ENCODE assay signal across 8 cellular contexts in the genomic region with DNA sequence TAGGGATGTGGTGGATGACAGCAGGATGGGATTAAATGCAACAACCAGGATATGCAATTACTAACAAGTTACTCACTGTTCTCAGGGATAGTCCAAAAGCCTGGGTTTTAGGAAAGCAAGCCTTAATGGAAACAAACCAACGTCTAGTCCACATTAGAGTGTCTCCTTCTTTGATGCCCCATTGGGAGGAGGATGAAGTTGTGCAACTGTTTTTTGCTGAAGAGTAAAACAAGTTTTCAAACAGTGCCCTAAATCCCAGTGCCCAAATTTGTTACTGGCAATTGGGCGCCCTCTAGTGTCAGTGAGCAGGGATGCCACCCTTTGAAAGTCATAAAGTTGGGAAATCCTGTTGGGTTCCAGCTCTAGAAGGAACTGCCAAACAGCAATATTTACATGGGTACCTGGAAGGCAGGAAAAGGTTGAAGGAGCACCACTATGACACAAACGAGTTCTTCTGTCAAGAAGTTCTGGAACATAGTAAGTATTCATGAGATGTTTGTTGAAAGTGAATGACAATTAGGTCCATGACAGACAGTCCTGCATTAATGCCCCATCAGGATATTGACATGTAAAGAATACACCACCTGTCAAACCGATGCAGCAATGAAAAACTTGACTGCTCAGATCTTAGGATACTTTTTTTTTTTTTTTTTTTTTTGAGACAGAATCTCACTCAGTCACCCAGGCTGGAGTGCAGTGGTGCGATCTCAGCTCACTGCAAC. TPM values are rescaled to one million over a fixed set of nuclear protein-coding genes. Genes with fewer than 3 reads are reported as not detected.
DNase-seq lines count a peak whose midpoint lies in the region; ATAC-seq, FAIRE-seq and TF ChIP-seq lines count a peak whose summit lies in the region.

No MANE protein-coding gene starts in this region.

- no peak overlapping the region for H2BK120ac ChIP-seq in mesenchymal stem cell (ENCODE audit: low read depth, low read length)

- H3K9ac ChIP-seq in mesenchymal stem cell (ENCODE audit: low read length) = no peak overlapping the region

- H4K91ac ChIP-seq in mesenchymal stem cell (ENCODE audit: low read length) = no peak overlapping the region

- H2BK12ac ChIP-seq in mesenchymal stem cell (ENCODE audit: low read length in 2 of 2) = no peak overlapping the region

- peak; percentile 33 for FAIRE-seq in H54 (lab: Jason Lieb, UNC)

- H3K27ac ChIP-seq in mesenchymal stem cell (ENCODE audit: low read length, poor library complexity, severe bottlenecking) = no peak overlapping the region

- peaks cover 3% of the 10 kb centered on the region for H3K79me1 ChIP-seq in mesenchymal stem cell (replicated peaks; ENCODE audit: low read length, poor library complexity, severe bottlenecking)

- no peak for TF ChIP-seq POLR2A in H54 (IDR thresholded peaks at IDR 0.05; ENCODE audit: low read depth, low read length)

- H3K4me2 ChIP-seq in mesenchymal stem cell (ENCODE audit: low read length, poor library complexity, severe bottlenecking) = no peak overlapping the region

- H2BK5ac ChIP-seq in mesenchymal stem cell (ENCODE audit: low read depth, low read length, poor library complexity, severe bottlenecking) = no peak overlapping the region

- no peaks in the 10 kb centered on the region for H3K27me3 ChIP-seq in mesenchymal stem cell (ENCODE audit: control insufficient read depth in 1 of 2, insufficient read depth in 1 of 2, low read length in 2 of 2)

- H3K4ac ChIP-seq in mesenchymal stem cell (ENCODE audit: low read depth in 1 of 2, low read length in 2 of 2) = no peak overlapping the region

- H3K36me3 ChIP-seq in mesenchymal stem cell (ENCODE audit: control insufficient read depth in 1 of 2, insufficient read depth in 2 of 2, low read depth in 1 of 2, low read length in 2 of 2) = no peaks in the 10 kb centered on the region

- no peak overlapping the region for H3K23ac ChIP-seq in mesenchymal stem cell (ENCODE audit: low read length in 2 of 2)

- no peak for ATAC-seq in stimulated activated naive CD8-positive, alpha-beta T cell treated with anti-CD3 and anti-CD28 coated beads, Interleukin-15, Interleukin-2, amounts not matched to agents 100 U/mL and 50 U/mL, for 24 hours

- peak overlapping the region; percentile 51 for H2AK5ac ChIP-seq in mesenchymal stem cell (ENCODE audit: low read length, severe bottlenecking)

- peaks cover 11% of the 10 kb centered on the region for H3K4me1 ChIP-seq in mesenchymal stem cell (ENCODE audit: control insufficient read depth, insufficient read depth, low read depth, low read length)

- H2BK15ac ChIP-seq in mesenchymal stem cell (ENCODE audit: low read depth, poor library complexity, severe bottlenecking) = no peak overlapping the region

- no peak overlapping the region for H3K18ac ChIP-seq in mesenchymal stem cell (ENCODE audit: low read depth in 1 of 2, low read length in 2 of 2)

- 36% methylated on average over 5 of the region's 5 CpGs for WGBS in mesenchymal stem cell

- no peak overlapping the region for H2AFZ ChIP-seq in mesenchymal stem cell (ENCODE audit: low read depth, low read length)

- peaks cover 7% of the 10 kb centered on the region for H3K9me3 ChIP-seq in mesenchymal stem cell (ENCODE audit: control insufficient read depth, low read length)

- H4K8ac ChIP-seq in mesenchymal stem cell (ENCODE audit: low read length) = no peak overlapping the region

- DNase-seq in AML-193 (lab: John Stamatoyannopoulos, UW) (peak; percentile 75 to 77), H54 (ENCODE audit: insufficient read length, low spot score) (no peak), NCI-H748 treated with DMSO at 0.1 percent for 48 hours (lab: John Stamatoyannopoulos, UW) (peak; percentile 64), ecto neural progenitor cell (ENCODE audit: low spot score) (peak; percentile 70), mesenchymal stem cell (peak; percentile 75), mesenteric fat pad (ENCODE audit: low spot score) (no peak)
- peak; percentile 47 to 59 for DNase-seq in activated CD4-positive, alpha-beta T cell treated with anti-CD3 and anti-CD28 coated beads, Interleukin-2, amount 50 U/mL, for 48 hours
- peak; percentile 55 for DNase-seq in stimulated activated naive CD8-positive, alpha-beta T cell treated with anti-CD3 and anti-CD28 coated beads, Interleukin-15, Interleukin-2, amounts not matched to agents 100 U/mL and 50 U/mL, for 24 hours

- H3K14ac ChIP-seq in mesenchymal stem cell (ENCODE audit: low read length in 2 of 2) = no peak overlapping the region

- no peak overlapping the region for H3K4me3 ChIP-seq in mesenchymal stem cell (ENCODE audit: insufficient read depth in 1 of 2, low read depth in 1 of 2, low read length in 2 of 2)

RNA-seq across cellular contexts. Expression of gene DPF3, which starts 11.1 kb away (rescaled TPM):
- polyA plus RNA-seq in mesenchymal stem cell (2013, experiment 1 of 2) = 1.0 TPM
- 0.90 TPM for polyA plus RNA-seq in mesenchymal stem cell (2013, experiment 2 of 2)
- 0.64 TPM for total RNA-seq in mesenteric fat pad

RNA-seq across cellular contexts. Expression of gene DCAF4, which starts 21.3 kb away (rescaled TPM):
- 21.1 TPM for polyA plus RNA-seq in mesenchymal stem cell (2013, experiment 1 of 2)
- polyA plus RNA-seq in mesenchymal stem cell (2013, experiment 2 of 2) = 23.4 TPM
- total RNA-seq in mesenteric fat pad = 18.9 TPM

Comparison
In these comparisons a context has a peak if more than half of its experiments do, and no peak if none do; other contexts are left out.
1. DNase-seq: peak in AML-193 (2 of 2), NCI-H748 treated with DMSO at 0.1 percent for 48 hours (single experiment), activated CD4-positive, alpha-beta T cell treated with anti-CD3 and anti-CD28 coated beads, Interleukin-2, amount 50 U/mL, for 48 hours (2 of 2), ecto neural progenitor cell (single experiment), mesenchymal stem cell (single experiment) and stimulated activated naive CD8-positive, alpha-beta T cell treated with anti-CD3 and anti-CD28 coated beads, Interleukin-15, Interleukin-2, amounts not matched to agents 100 U/mL and 50 U/mL, for 24 hours (single experiment); none in H54 (single experiment) and mesenteric fat pad (single experiment).